ENCODE assay signal across 8 cellular contexts in the genomic region with DNA sequence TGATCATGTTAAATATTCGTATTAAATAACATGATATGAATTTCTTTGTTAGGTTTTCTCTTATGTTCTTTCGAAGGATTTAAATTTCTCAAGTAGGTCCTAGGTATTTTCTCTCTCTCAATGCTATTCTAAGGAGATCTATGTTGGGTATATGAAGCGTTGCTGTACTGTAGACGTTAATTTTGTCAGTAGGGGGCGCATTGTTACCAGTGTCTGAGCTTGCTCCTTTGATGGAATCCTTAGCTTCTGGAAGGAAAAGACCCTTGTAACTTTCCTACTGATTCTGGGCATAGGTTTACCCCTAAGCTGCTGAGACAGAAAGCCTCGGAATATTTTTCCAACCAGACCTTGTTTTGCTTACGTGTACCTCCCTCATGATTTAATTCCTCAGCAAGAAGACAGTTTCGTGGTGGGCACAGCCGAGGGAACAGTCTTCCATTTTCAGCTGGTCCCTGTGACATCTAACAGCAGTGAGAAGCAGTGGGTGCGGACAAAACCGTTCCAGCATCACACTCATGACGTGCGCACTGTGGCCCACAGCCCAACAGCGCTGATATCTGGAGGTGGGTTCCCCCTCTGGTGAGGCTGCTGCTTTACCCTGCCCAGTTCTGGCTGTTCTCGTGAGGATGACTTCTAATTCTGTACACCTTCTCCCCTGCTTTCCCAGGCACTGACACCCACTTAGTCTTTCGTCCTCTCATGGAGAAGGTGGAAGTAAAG. TPM values are rescaled to one million over a fixed set of nuclear protein-coding genes. Genes with fewer than 3 reads are reported as not detected.
DNase-seq lines count a peak whose midpoint lies in the region; ATAC-seq, FAIRE-seq and TF ChIP-seq lines count a peak whose summit lies in the region.

No MANE protein-coding gene starts in this region.

- peak overlapping the region; percentile 12 for H3K27ac Mint-ChIP-seq in type B pancreatic cell

- H3K36me3 ChIP-seq in endothelial cell of umbilical vein (ENCODE audit: control insufficient read depth in 2 of 2, extremely low read depth in 1 of 2, insufficient read depth in 2 of 2, low read length in 2 of 2) (peaks cover 13 to 18% of the 10 kb centered on the region in 2 experiments), mucosa of descending colon (ENCODE audit: low read depth) (no peaks in the 10 kb centered on the region)

- POLR2A ChIA-PET in endothelial cell of umbilical vein (lab: Charles Lee) = interaction anchor here (0.6 to 1.0 kb wide), 3 partner anchors 18 to 135 kb away, joined by 3 to 5 read pairs (median 3); a partner anchor contains a TSS

- no peak for TF ChIP-seq POLR2A in GM12892 (IDR thresholded peaks at IDR 0.05; ENCODE audit: low read depth, low read length)
- TF ChIP-seq POLR2A in endothelial cell of umbilical vein (IDR thresholded peaks at IDR 0.05; ENCODE audit: low read depth, low read length) = no peak

- peak; percentile 87 for ATAC-seq in mucosa of descending colon
- no peak for ATAC-seq in GM21423 (IDR thresholded peaks at IDR 0.05; ENCODE audit: unreplicated experiment)

- H3K4me3 ChIP-seq in endothelial cell of umbilical vein (replicated peaks in 1 of 3; ENCODE audit: insufficient read depth in 1 of 3, low read depth in 1 of 3, low read length in 3 of 3) (no peak overlapping the region), mucosa of descending colon (no peak overlapping the region)

- H3K27ac ChIP-seq in endothelial cell of umbilical vein (ENCODE audit: insufficient read depth, low read depth, low read length) = no peak overlapping the region

- H4K20me1 ChIP-seq in endothelial cell of umbilical vein (replicated peaks; ENCODE audit: control insufficient read depth, extremely low read depth, insufficient read depth, low read length) = no peaks in the 10 kb centered on the region

- H3K79me2 ChIP-seq in endothelial cell of umbilical vein (ENCODE audit: control insufficient read depth, insufficient read depth, low read length) = peaks cover 2% of the 10 kb centered on the region

- no TSS peak for BruUV-seq in endothelial cell of umbilical vein (replicated peaks; lab: Mats Ljungman, UMichigan)

- no peaks in the 10 kb centered on the region for H3K9me3 Mint-ChIP-seq in type B pancreatic cell

- no peaks in the 10 kb centered on the region for H3K9me3 ChIP-seq in endothelial cell of umbilical vein (replicated peaks; ENCODE audit: control insufficient read depth, insufficient read depth, low read length)
- H3K9me3 ChIP-seq in mucosa of descending colon = no peaks in the 10 kb centered on the region

- DNase-seq in AG20443 (ENCODE audit: low spot score) (peak; percentile 74), GM12892 (ENCODE audit: insufficient read length) (peak; percentile 32), NCI-H2171 treated with DMSO at 0.1 percent for 48 hours (lab: John Stamatoyannopoulos, UW) (peak; percentile 72), endothelial cell of umbilical vein (ENCODE audit: low read depth, low spot score) (peak; percentile 85), mucosa of descending colon (peak in 1 of 3 donors; percentile 92), type B pancreatic cell (ENCODE audit: extremely low spot score, unreplicated experiment) (no peak)
- peak; percentile 40 to 65 for DNase-seq in activated CD4-positive, alpha-beta T cell treated with anti-CD3 and anti-CD28 coated beads for 4 hours

- TF ChIP-seq CTCF in endothelial cell of umbilical vein (IDR thresholded peaks at IDR 0.05; ENCODE audit: extremely low read depth in 1 of 2, insufficient read depth in 1 of 2, low read depth in 1 of 2, low read length in 2 of 2) (peak; percentile 59 to 63), mucosa of descending colon (IDR thresholded peaks at IDR 0.05) (peak; percentile 39), type B pancreatic cell (conservative IDR thresholded peaks at IDR 0.05) (peak; percentile 88)

- dilution Hi-C loops in endothelial cell of umbilical vein (cut with MboI; ENCODE audit: extremely low pct_ligation_motif_present, low sequenced_read_pairs) = no loop called here

- CTCF ChIA-PET in endothelial cell of umbilical vein (lab: Charles Lee) = interaction anchor here (0.6 to 6.7 kb wide), 51 partner anchors 10 to 630 kb away, joined by 3 to 119 read pairs (median 5); a partner anchor contains a TSS

- peaks cover 27% of the 10 kb centered on the region for H3K36me3 Mint-ChIP-seq in type B pancreatic cell

- no peaks in the 10 kb centered on the region for H3K27me3 Mint-ChIP-seq in type B pancreatic cell

- H2AFZ ChIP-seq in endothelial cell of umbilical vein (ENCODE audit: low read depth, low read length) = no peak overlapping the region

- no peaks in the 10 kb centered on the region for H3K27me3 ChIP-seq in endothelial cell of umbilical vein (ENCODE audit: control insufficient read depth in 2 of 2, insufficient read depth in 2 of 2, low read length in 2 of 2)

- H3K4me1 ChIP-seq in endothelial cell of umbilical vein (ENCODE audit: control insufficient read depth, extremely low read depth, insufficient read depth, low read length) (no peaks in the 10 kb centered on the region), mucosa of descending colon (ENCODE audit: low read depth) (no peaks in the 10 kb centered on the region)

- peak; percentile 83 for FAIRE-seq in GM12892 (lab: Jason Lieb, UNC)
- FAIRE-seq in endothelial cell of umbilical vein (lab: Jason Lieb, UNC) = peak; percentile 94

- no peaks in the 10 kb centered on the region for H3K9me1 ChIP-seq in endothelial cell of umbilical vein (replicated peaks; ENCODE audit: control insufficient read depth, extremely low read depth, insufficient read depth, low read length)

- H3K9ac ChIP-seq in endothelial cell of umbilical vein (replicated peaks; ENCODE audit: extremely low read depth, insufficient read depth, low read length) = no peak overlapping the region

- H3K4me2 ChIP-seq in endothelial cell of umbilical vein (ENCODE audit: insufficient read depth, low read length) = no peak overlapping the region

- intact Hi-C loops in endothelial cell of umbilical vein (cut with micrococcal nuclease) (loop anchor here (1.0 kb wide), 1 partner anchor 137 kb away; no protein-coding TSS in a partner anchor), mucosa of descending colon (cut with DNase I, micrococcal nuclease) (loop anchor here (5.0 kb wide), 1 partner anchor 137 kb away; no protein-coding TSS in a partner anchor)

- no peaks in the 10 kb centered on the region for H3K4me1 Mint-ChIP-seq in type B pancreatic cell (ENCODE audit: unreplicated experiment)

- H3K4me3 Mint-ChIP-seq in type B pancreatic cell = no peak overlapping the region

TF ChIP-seq in endothelial cell of umbilical vein, 7 proteins besides CTCF, POLR2A, EP300 and RAD21 (continues in another document):
- no peak for TF ChIP-seq GATA2 (IDR thresholded peaks at IDR 0.05; ENCODE audit: insufficient read depth, insufficient read length, low read depth, low read length)

RNA-seq across cellular contexts. Expression of a gene that starts 17.9 kb away (rescaled TPM):
- 48.5 TPM for polyA plus RNA-seq in GM12892 (2012; ENCODE audit: missing spikeins)
- total RNA-seq in endothelial cell of umbilical vein (56.1 and 60.2 TPM in 2 replicates), mucosa of descending colon (10 to 100 TPM; 18.6 to 33.2 (median 24.6) TPM), type B pancreatic cell (ENCODE audit: low replicate concordance) (42.5 and 51.9 TPM in 2 replicates)
- 59.5 and 67.2 TPM in 2 replicates for polyA plus RNA-seq in endothelial cell of umbilical vein
- 52.8 and 58.9 TPM in 2 replicates for polyA plus RNA-seq in endothelial cell of umbilical vein (2011; cell fraction: cytosol; rRNA removed)
- polyA plus RNA-seq in endothelial cell of umbilical vein (2011; cell fraction: nucleus; rRNA removed) = 66.5 and 81.0 TPM in 2 replicates
- 61.6 and 78.5 TPM in 2 replicates for polyA plus RNA-seq in endothelial cell of umbilical vein (2012)
- polyA minus RNA-seq in endothelial cell of umbilical vein = 108 and 115 TPM in 2 replicates
- polyA minus RNA-seq in endothelial cell of umbilical vein (2011; cell fraction: cytosol; rRNA and poly(A)+ RNA removed) = 61.8 TPM
- 30.3 and 44.3 TPM in 2 replicates for polyA minus RNA-seq in endothelial cell of umbilical vein (2011; cell fraction: nucleus; rRNA and poly(A)+ RNA removed)

RNA-seq across cellular contexts. Expression of a gene that starts 17.9 kb away (rescaled TPM):
- polyA plus RNA-seq in GM12892 (2012; ENCODE audit: missing spikeins) = 73.6 TPM
- 131 and 139 TPM in 2 replicates for total RNA-seq in endothelial cell of umbilical vein
- polyA plus RNA-seq in endothelial cell of umbilical vein = 118 and 128 TPM in 2 replicates
- 127 and 133 TPM in 2 replicates for polyA plus RNA-seq in endothelial cell of umbilical vein (2011; cell fraction: cytosol; rRNA removed)
- polyA plus RNA-seq in endothelial cell of umbilical vein (2011; cell fraction: nucleus; rRNA removed) = 63.8 and 68.0 TPM in 2 replicates
- polyA plus RNA-seq in endothelial cell of umbilical vein (2012) = 89.0 and 122 TPM in 2 replicates
- polyA minus RNA-seq in endothelial cell of umbilical vein = 152 and 153 TPM in 2 replicates
- 99.5 TPM for polyA minus RNA-seq in endothelial cell of umbilical vein (2011; cell fraction: cytosol; rRNA and poly(A)+ RNA removed)
- 38.2 and 38.7 TPM in 2 replicates for polyA minus RNA-seq in endothelial cell of umbilical vein (2011; cell fraction: nucleus; rRNA and poly(A)+ RNA removed)
- total RNA-seq in mucosa of descending colon = 100 to 1,000 TPM in 1 of 3 donors, 10 to 100 TPM in 2; 88.5 to 107 (median 94.5) TPM
- total RNA-seq in type B pancreatic cell (ENCODE audit: low replicate concordance) = 101 and 131 TPM in 2 replicates

RNA-seq across cellular contexts. Expression of a gene that starts 36.7 kb away (rescaled TPM):
- polyA plus RNA-seq in GM12892 (2012; ENCODE audit: missing spikeins) = 3.3 TPM
- total RNA-seq in endothelial cell of umbilical vein (73.7 and 76.2 TPM in 2 replicates), mucosa of descending colon (10 to 100 TPM; 28.7 to 50.9 (median 34.0) TPM), type B pancreatic cell (ENCODE audit: low replicate concordance) (20.9 and 22.2 TPM in 2 replicates)
- 19.4 and 24.9 TPM in 2 replicates for polyA plus RNA-seq in endothelial cell of umbilical vein
- 21.3 and 22.5 TPM in 2 replicates for polyA plus RNA-seq in endothelial cell of umbilical vein (2011; cell fraction: cytosol; rRNA removed)
- 55.2 and 60.1 TPM in 2 replicates for polyA plus RNA-seq in endothelial cell of umbilical vein (2011; cell fraction: nucleus; rRNA removed)
- polyA plus RNA-seq in endothelial cell of umbilical vein (2012) = 32.0 and 39.8 TPM in 2 replicates
- 146 TPM in 2 replicates for polyA minus RNA-seq in endothelial cell of umbilical vein
- 31.3 TPM for polyA minus RNA-seq in endothelial cell of umbilical vein (2011; cell fraction: cytosol; rRNA and poly(A)+ RNA removed)
- polyA minus RNA-seq in endothelial cell of umbilical vein (2011; cell fraction: nucleus; rRNA and poly(A)+ RNA removed) = 72.9 and 101 TPM in 2 replicates

RNA-seq across cellular contexts. Expression of a gene that starts 44.9 kb away (rescaled TPM):
- polyA plus RNA-seq in GM12892 (2012; ENCODE audit: missing spikeins) = 0.38 TPM
- 1.8 TPM in 2 replicates for total RNA-seq in endothelial cell of umbilical vein
- 1.5 and 2.3 TPM in 2 replicates for polyA plus RNA-seq in endothelial cell of umbilical vein
- 1.5 TPM in 2 replicates for polyA plus RNA-seq in endothelial cell of umbilical vein (2011; cell fraction: cytosol; rRNA removed)
- polyA plus RNA-seq in endothelial cell of umbilical vein (2011; cell fraction: nucleus; rRNA removed) = 2.8 and 3.3 TPM in 2 replicates
- 3.7 and 4.3 TPM in 2 replicates for polyA plus RNA-seq in endothelial cell of umbilical vein (2012)
- 3.4 and 5.0 TPM in 2 replicates for polyA minus RNA-seq in endothelial cell of umbilical vein
- 1.6 TPM for polyA minus RNA-seq in endothelial cell of umbilical vein (2011; cell fraction: cytosol; rRNA and poly(A)+ RNA removed)
- polyA minus RNA-seq in endothelial cell of umbilical vein (2011; cell fraction: nucleus; rRNA and poly(A)+ RNA removed) = 1.8 TPM in 2 replicates
- 10 to 100 TPM in 2 of 3 donors, 1 to 10 TPM in 1; 4.6 to 19.4 (median 15.0) TPM for total RNA-seq in mucosa of descending colon
- 1.5 and 3.7 TPM in 2 replicates for total RNA-seq in type B pancreatic cell (ENCODE audit: low replicate concordance)
